In genomic region chr11:14638561-14638960, GRCh38 we compare ENCODE assay signal across 11 cellular contexts. TPM values are rescaled to one million over a fixed set of nuclear protein-coding genes. Genes with fewer than 3 reads are reported as not detected.
A peak's percentile ranks its signal among the peaks of the same experiment; 100 is the strongest.
DNase-seq lines count a peak whose midpoint lies in the region; ATAC-seq and TF ChIP-seq lines count a peak whose summit lies in the region.
"Had no signal": no experiment of that assay in that cellular context is flagged by ENCODE, and none has a peak within 500 bp of the region (broad histone marks: within the 10 kb centered on the region; RNA-seq: fewer than 3 reads in every experiment).

No MANE protein-coding gene starts in this region.

- no peak for TF ChIP-seq CTCF in astrocyte of the spinal cord (IDR thresholded peaks at IDR 0.05; ENCODE audit: low read depth, low read length)

- in situ Hi-C loops in G401 (cut with HindIII; ENCODE audit: low sequenced_read_pairs) (no loop called here), astrocyte of the spinal cord (cut with HindIII; ENCODE audit: low sequenced_read_pairs) (no loop called here)

- no peak overlapping the region for H3K4me3 ChIP-seq in astrocyte of the spinal cord (ENCODE audit: low read depth, low read length)

- ATAC-seq in HG02970 (IDR thresholded peaks at IDR 0.05; ENCODE audit: low FRiP score, unreplicated experiment) (no peak), HG03439 (IDR thresholded peaks at IDR 0.05; ENCODE audit: unreplicated experiment) (no peak)

- DNase-seq in Ammon's horn (ENCODE audit: low spot score) (peak; percentile 35), G401 (ENCODE audit: low spot score) (peak; percentile 79), RKO (ENCODE audit: low spot score) (peak; percentile 29), astrocyte of the spinal cord (ENCODE audit: low read depth, low spot score) (peak; percentile 25), NK-92 (lab: John Stamatoyannopoulos, UW; ENCODE audit: unreplicated experiment) (no peak), DMS79 treated with DMSO at 0.1 percent for 48 hours (lab: John Stamatoyannopoulos, UW) (no peak)
- DNase-seq: CD4-positive, CD25-positive, alpha-beta regulatory T cell; central memory CD4-positive, alpha-beta T cell; NCI-H345 had no signal

RNA-seq across cellular contexts. Expression of gene PDE3B, which starts 5.0 kb away (rescaled TPM):
- 6.5 and 9.8 TPM in 2 replicates for total RNA-seq in G401 (2014; rRNA removed; shearing (Covaris generic))

Comparison
In these comparisons a context has a peak if more than half of its experiments do, and no peak if none do; other contexts are left out.
1. DNase-seq: peak in Ammon's horn (single experiment), G401 (single experiment), RKO (single experiment) and astrocyte of the spinal cord (single experiment); none in NK-92 (single experiment) and DMS79 treated with DMSO at 0.1 percent for 48 hours (single experiment).